In the genomic region with DNA sequence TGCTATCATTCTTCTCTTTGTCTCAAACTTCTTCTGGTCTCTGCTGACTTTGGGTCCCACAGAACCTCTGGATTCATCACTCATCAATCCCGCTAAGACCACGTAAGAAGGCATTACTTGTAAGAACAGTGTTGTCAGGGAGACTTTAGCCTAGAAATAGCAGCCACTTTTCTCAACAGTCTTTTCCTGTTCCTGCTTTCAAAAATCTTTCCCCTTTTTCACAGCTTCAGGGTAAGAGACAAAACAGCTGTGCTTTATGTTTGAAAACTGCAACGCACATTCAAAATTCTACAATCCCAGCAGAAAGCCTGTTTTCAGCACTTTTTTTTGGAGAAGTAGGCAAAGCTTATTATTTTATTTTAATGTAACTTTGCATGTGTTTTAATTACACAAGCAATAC, we compare ENCODE assay signal across 20 cellular contexts.
"Had no signal": no experiment of that assay in that cellular context is flagged by ENCODE, and none has a peak within 500 bp of the region (broad histone marks: within the 10 kb centered on the region; RNA-seq: fewer than 3 reads in every experiment).

No MANE protein-coding gene starts in this region.

- H3K9me3 ChIP-seq: body of pancreas, left lung, pancreas, sigmoid colon, spleen, thoracic aorta had no signal

- H3K4me1 ChIP-seq: body of pancreas, pancreas, sigmoid colon had no signal

- DNase-seq: activated CD4-positive, alpha-beta T cell treated with anti-CD3 and anti-CD28 coated beads, Interleukin-2, amount 10 ng/mL, durations not matched to agents 24 days and 14 days; activated CD8-positive, alpha-beta T cell treated with anti-CD3 and anti-CD28 coated beads for 36 hours; activated naive CD4-positive, alpha-beta T cell treated with Interleukin-2 at 50 U/mL for 16 hours; activated naive CD8-positive, alpha-beta T cell treated with anti-CD3 and anti-CD28 coated beads, Interleukin-2, amount 10 ng/mL, durations not matched to agents 7 days and 5 days; activated T-cell treated with anti-CD3 and anti-CD28 coated beads, Interleukin-2, amount 50 U/mL, for 1 hour; body of pancreas; caudate nucleus; dorsolateral prefrontal cortex; hypothalamus; left lung; naive thymus-derived CD8-positive, alpha-beta T cell; pancreas; sigmoid colon; spleen; stimulated activated CD4-positive, alpha-beta T cell treated with anti-CD3 and anti-CD28 coated beads, Interleukin-4, amount 100 ng/mL, for 4 hours; T1000 had no signal

- H3K36me3 Mint-ChIP-seq: activated naive CD8-positive, alpha-beta T cell treated with anti-CD3 and anti-CD28 coated beads, Interleukin-2, amount 10 ng/mL, durations not matched to agents 7 days and 5 days; memory B cell; stimulated activated memory B cell treated with anti-CD40 and anti-IgM and Interleukin-4, amounts not matched to agents 10 μg/mL and 1 μg/mL and 100 μg/mL, for 72 hours had no signal

- H3K9me3 Mint-ChIP-seq: activated CD4-positive, alpha-beta T cell treated with anti-CD3 and anti-CD28 coated beads, Interleukin-2, amount 10 ng/mL, durations not matched to agents 24 days and 14 days; activated CD8-positive, alpha-beta T cell treated with anti-CD3 and anti-CD28 coated beads for 36 hours; activated naive CD8-positive, alpha-beta T cell treated with anti-CD3 and anti-CD28 coated beads, Interleukin-2, amount 10 ng/mL, durations not matched to agents 7 days and 5 days; activated T-helper 17 cell treated with anti-CD3 and anti-CD28 coated beads, Interleukin-2, amount 50 U/mL, for 72 hours; memory B cell; stimulated activated memory B cell treated with anti-CD40 and anti-IgM and Interleukin-4, amounts not matched to agents 10 μg/mL and 1 μg/mL and 100 μg/mL, for 72 hours had no signal

- H3K27ac ChIP-seq: body of pancreas, dorsolateral prefrontal cortex, left lung, pancreas, sigmoid colon, thoracic aorta had no signal

- ATAC-seq: activated CD8-positive, alpha-beta T cell treated with anti-CD3 and anti-CD28 coated beads for 36 hours; activated T-helper 17 cell treated with anti-CD3 and anti-CD28 coated beads, Interleukin-2, amount 50 U/mL, for 72 hours; body of pancreas; left lung; naive thymus-derived CD8-positive, alpha-beta T cell; pancreas; stimulated activated memory B cell treated with anti-CD40 and anti-IgM and Interleukin-4, amounts not matched to agents 10 μg/mL and 1 μg/mL and 100 μg/mL, for 72 hours had no signal

- H3K27ac Mint-ChIP-seq: activated CD4-positive, alpha-beta T cell treated with anti-CD3 and anti-CD28 coated beads, Interleukin-2, amount 10 ng/mL, durations not matched to agents 24 days and 14 days; activated CD8-positive, alpha-beta T cell treated with anti-CD3 and anti-CD28 coated beads for 36 hours; activated naive CD8-positive, alpha-beta T cell treated with anti-CD3 and anti-CD28 coated beads, Interleukin-2, amount 10 ng/mL, durations not matched to agents 7 days and 5 days; activated T-helper 17 cell treated with anti-CD3 and anti-CD28 coated beads, Interleukin-2, amount 50 U/mL, for 72 hours; memory B cell; stimulated activated memory B cell treated with anti-CD40 and anti-IgM and Interleukin-4, amounts not matched to agents 10 μg/mL and 1 μg/mL and 100 μg/mL, for 72 hours had no signal

- H3K4me3 Mint-ChIP-seq: activated CD4-positive, alpha-beta T cell treated with anti-CD3 and anti-CD28 coated beads, Interleukin-2, amount 10 ng/mL, durations not matched to agents 24 days and 14 days; activated CD8-positive, alpha-beta T cell treated with anti-CD3 and anti-CD28 coated beads for 36 hours; activated naive CD8-positive, alpha-beta T cell treated with anti-CD3 and anti-CD28 coated beads, Interleukin-2, amount 10 ng/mL, durations not matched to agents 7 days and 5 days; activated T-helper 17 cell treated with anti-CD3 and anti-CD28 coated beads, Interleukin-2, amount 50 U/mL, for 72 hours; memory B cell; naive thymus-derived CD8-positive, alpha-beta T cell; stimulated activated memory B cell treated with anti-CD40 and anti-IgM and Interleukin-4, amounts not matched to agents 10 μg/mL and 1 μg/mL and 100 μg/mL, for 72 hours had no signal

- H3K4me3 ChIP-seq: body of pancreas, dorsolateral prefrontal cortex, left lung, pancreas, sigmoid colon, spleen, thoracic aorta had no signal

- H3K4me1 Mint-ChIP-seq: activated CD4-positive, alpha-beta T cell treated with anti-CD3 and anti-CD28 coated beads, Interleukin-2, amount 10 ng/mL, durations not matched to agents 24 days and 14 days; activated naive CD8-positive, alpha-beta T cell treated with anti-CD3 and anti-CD28 coated beads, Interleukin-2, amount 10 ng/mL, durations not matched to agents 7 days and 5 days; activated T-helper 17 cell treated with anti-CD3 and anti-CD28 coated beads, Interleukin-2, amount 50 U/mL, for 72 hours; memory B cell; naive thymus-derived CD8-positive, alpha-beta T cell; stimulated activated memory B cell treated with anti-CD40 and anti-IgM and Interleukin-4, amounts not matched to agents 10 μg/mL and 1 μg/mL and 100 μg/mL, for 72 hours had no signal

- H3K36me3 ChIP-seq: left lung, pancreas, sigmoid colon, spleen, thoracic aorta had no signal

- H3K27me3 ChIP-seq: body of pancreas, dorsolateral prefrontal cortex, left lung, pancreas, sigmoid colon had no signal
